ENCODE assay signal across 8 cellular contexts in genomic region chr19:49097453-49098288, GRCh38. TPM values are rescaled to one million over a fixed set of nuclear protein-coding genes. Genes with fewer than 3 reads are reported as not detected.
DNase-seq lines count a peak whose midpoint lies in the region; ATAC-seq, FAIRE-seq and TF ChIP-seq lines count a peak whose summit lies in the region.

No MANE protein-coding gene starts in this region.

- no peaks in the 10 kb centered on the region for H3K9me3 ChIP-seq in DOHH2 (ENCODE audit: control insufficient read depth, insufficient read depth, low read length)
- no peaks in the 10 kb centered on the region for H3K9me3 ChIP-seq in SJCRH30 (replicated peaks)
- no peaks in the 10 kb centered on the region for H3K9me3 ChIP-seq in parathyroid adenoma (ENCODE audit: control insufficient read depth, low read length)

- H3F3A ChIP-seq in DOHH2 (ENCODE audit: control insufficient read depth, insufficient read depth): peaks cover 11% of the 10 kb centered on the region

- H3K27me3 ChIP-seq in DOHH2 (ENCODE audit: control insufficient read depth, low read length) (no peaks in the 10 kb centered on the region), SJCRH30 (no peaks in the 10 kb centered on the region), parathyroid adenoma (ENCODE audit: control insufficient read depth, insufficient read depth, low read length) (no peaks in the 10 kb centered on the region)

- peaks cover 17% of the 10 kb centered on the region; the same call in 1 of the 2 replicates for H4K20me1 ChIP-seq in DOHH2 (ENCODE audit: control insufficient read depth, insufficient read depth, low read depth, low read length)

- no peak overlapping the region for H3K9ac ChIP-seq in parathyroid adenoma

- H3K4me2 ChIP-seq in DOHH2 (ENCODE audit: low read length) (no peak overlapping the region), parathyroid adenoma (ENCODE audit: low read length) (no peak overlapping the region)

- DNase-seq in LHCN-M2 (ENCODE audit: low read depth) (peak; percentile 67), SJCRH30 (peak; percentile 69 to 87), foreskin melanocyte (peak; percentile 67), urothelium cell line (ENCODE audit: low spot score) (peak; percentile 68)
- peak; percentile 90 for DNase-seq in activated effector memory CD4-positive, alpha-beta T cell treated with anti-CD3 and anti-CD28 coated beads, Interleukin-2, amount 50 U/mL, for 16 hours

- H3K27ac ChIP-seq in DOHH2 (ENCODE audit: low read depth, low read length) (no peak overlapping the region), SJCRH30 (no peak overlapping the region), parathyroid adenoma (no peak overlapping the region)

- H3K36me3 ChIP-seq in DOHH2 (ENCODE audit: control insufficient read depth, low read length) (peaks cover 90% of the 10 kb centered on the region), SJCRH30 (peaks cover 74% of the 10 kb centered on the region), parathyroid adenoma (ENCODE audit: control insufficient read depth, insufficient read depth, low read length) (no peaks in the 10 kb centered on the region)

- H3K4me3 ChIP-seq in DOHH2 (ENCODE audit: low read length): no peak overlapping the region
- H3K4me3 ChIP-seq in SJCRH30: no peak overlapping the region
- H3K4me3 ChIP-seq in parathyroid adenoma (ENCODE audit: low read depth, low read length): no peak overlapping the region

- H2AFZ ChIP-seq in parathyroid adenoma: no peak overlapping the region

- H3K4me1 ChIP-seq in DOHH2 (ENCODE audit: control insufficient read depth, low read length) (no peaks in the 10 kb centered on the region), SJCRH30 (no peaks in the 10 kb centered on the region), parathyroid adenoma (no peaks in the 10 kb centered on the region)

- FAIRE-seq in urothelium cell line (lab: Jason Lieb, UNC): peak; percentile 46

- H3K79me2 ChIP-seq in DOHH2 (ENCODE audit: control insufficient read depth, low read length): peaks cover 52% of the 10 kb centered on the region
- peaks cover 29% of the 10 kb centered on the region for H3K79me2 ChIP-seq in parathyroid adenoma

- no peaks in the 10 kb centered on the region for H3K9me2 ChIP-seq in DOHH2 (replicated peaks; ENCODE audit: control insufficient read depth, low read length)

- TF ChIP-seq CTCF in DOHH2 (IDR thresholded peaks at IDR 0.05; ENCODE audit: low read depth, low read length, poor library complexity, severe bottlenecking) (peak; percentile 100), parathyroid adenoma (IDR thresholded peaks at IDR 0.05) (peak; percentile 100)

- no peak for ATAC-seq in GM19035 (IDR thresholded peaks at IDR 0.05; ENCODE audit: unreplicated experiment)

RNA-seq across cellular contexts. Expression of gene SNRNP70, which starts 12.4 kb away (rescaled TPM):
- total RNA-seq in LHCN-M2 (2014; rRNA removed): 207 and 241 TPM in 2 replicates
- 170 TPM for polyA plus RNA-seq in LHCN-M2 (2012)
- total RNA-seq in SJCRH30 (2014; rRNA removed; shearing (Covaris generic)): 241 and 253 TPM in 2 replicates

RNA-seq across cellular contexts. Expression of gene LIN7B, which starts 16.5 kb away (rescaled TPM):
- total RNA-seq in LHCN-M2 (2014; rRNA removed): 10.2 and 14.8 TPM in 2 replicates
- polyA plus RNA-seq in LHCN-M2 (2012): 17.5 TPM
- total RNA-seq in SJCRH30 (2014; rRNA removed; shearing (Covaris generic)): 4.1 and 5.0 TPM in 2 replicates

RNA-seq across cellular contexts. Expression of gene C19orf73, which starts 21.3 kb away (rescaled TPM):
- 1.1 and 3.1 TPM in 2 replicates for total RNA-seq in LHCN-M2 (2014; rRNA removed)
- polyA plus RNA-seq in LHCN-M2 (2012): 1.0 TPM
- total RNA-seq in SJCRH30 (2014; rRNA removed; shearing (Covaris generic)): 0.99 and 1.7 TPM in 2 replicates

RNA-seq across cellular contexts. Expression of gene PPFIA3, which starts 21.7 kb away (rescaled TPM):
- total RNA-seq in LHCN-M2 (2014; rRNA removed): 7.9 and 9.8 TPM in 2 replicates
- polyA plus RNA-seq in LHCN-M2 (2012): 5.4 TPM
- total RNA-seq in SJCRH30 (2014; rRNA removed; shearing (Covaris generic)): 20.8 and 27.1 TPM in 2 replicates

RNA-seq across cellular contexts. Expression of gene KCNA7, which starts 25.2 kb away (rescaled TPM):
- total RNA-seq in LHCN-M2 (2014; rRNA removed): 0.06 TPM in 1 of 2 replicates, not detected in the other
- 0.67 TPM for polyA plus RNA-seq in LHCN-M2 (2012)
- total RNA-seq in SJCRH30 (2014; rRNA removed; shearing (Covaris generic)): not detected in 2 replicates
